Comparison of ENCODE assay signal across 6 cellular contexts in the genomic region with DNA sequence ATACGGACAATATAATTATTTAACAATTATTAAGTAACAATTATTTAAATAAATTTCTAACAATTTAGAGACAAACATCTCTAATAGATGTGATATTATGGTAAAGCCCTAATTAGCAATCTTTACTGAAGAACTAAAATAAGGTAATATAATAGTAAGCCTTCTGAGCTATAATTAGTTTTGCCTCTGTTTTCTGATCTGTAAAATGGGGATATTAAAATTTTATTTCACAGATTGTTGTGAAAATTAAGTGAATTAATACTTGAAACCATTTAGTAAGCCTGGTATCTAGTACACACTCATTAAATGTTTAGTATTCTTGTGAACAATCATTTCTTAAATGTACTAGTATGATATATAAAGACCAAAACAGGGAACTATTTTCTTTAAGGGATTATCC.
"Had no signal": no experiment of that assay in that cellular context is flagged by ENCODE, and none has a peak within 500 bp of the region (broad histone marks: within the 10 kb centered on the region; RNA-seq: fewer than 3 reads in every experiment).

No MANE protein-coding gene starts in this region.

- H3K9ac ChIP-seq: KMS-11 had no signal

- H3K4me2 ChIP-seq: KMS-11 had no signal

- DNase-seq: IMR-90, KBM-7, KG1 had no signal

- H3K27ac ChIP-seq: HL-60, KMS-11 had no signal

- FAIRE-seq: HTR-8/SVneo had no signal
